In the genomic region with DNA sequence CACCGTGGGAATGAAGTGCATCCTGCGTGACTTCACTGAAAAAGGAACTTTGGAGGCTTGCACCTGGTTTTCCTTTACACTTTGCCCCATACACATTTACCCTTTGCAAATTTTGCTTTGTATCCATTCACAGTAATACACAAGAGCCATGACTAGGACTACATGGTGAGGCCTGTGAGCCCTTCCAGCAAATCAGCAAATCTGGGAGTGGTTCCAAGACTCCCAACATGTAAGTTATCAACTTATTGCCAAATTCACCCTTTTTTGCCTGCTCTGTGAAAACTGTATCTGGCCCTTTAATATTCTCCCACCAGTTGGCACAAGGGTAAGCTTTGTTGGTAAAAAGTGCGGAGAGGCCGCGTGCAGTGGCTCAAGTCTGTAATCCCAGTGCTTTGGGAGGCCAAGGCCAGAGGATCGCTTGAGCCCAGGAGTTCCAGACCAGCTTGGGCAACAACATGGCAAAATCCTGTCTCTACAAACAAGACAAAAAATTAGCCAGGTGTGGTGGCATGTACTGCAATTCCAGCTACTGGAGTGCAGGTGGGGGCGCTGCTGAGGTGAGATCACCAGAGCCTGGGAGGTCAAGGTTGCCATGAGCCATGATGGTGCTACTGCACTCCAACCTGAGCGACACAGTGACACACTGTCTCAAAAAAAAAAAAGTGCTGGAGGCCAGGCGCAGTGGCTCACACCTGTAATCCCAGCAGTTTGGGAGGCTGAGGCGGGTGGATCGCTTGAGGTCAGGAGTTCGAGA, we compare ENCODE assay signal across 14 cellular contexts. TPM values are rescaled to one million over a fixed set of nuclear protein-coding genes. Genes with fewer than 3 reads are reported as not detected.
DNase-seq lines count a peak whose midpoint lies in the region; ATAC-seq and TF ChIP-seq lines count a peak whose summit lies in the region.
"Had no signal": no experiment of that assay in that cellular context is flagged by ENCODE, and none has a peak within 500 bp of the region (broad histone marks: within the 10 kb centered on the region; RNA-seq: fewer than 3 reads in every experiment).

No MANE protein-coding gene starts in this region.

- WGBS in thyroid gland, 2 donors = 88 to 92% methylated on average over 11 to 12 of the region's 12 CpGs

- no peak for TF ChIP-seq POLR2A in thyroid gland (IDR thresholded peaks at IDR 0.05)

- no peaks in the 10 kb centered on the region for H3K36me3 ChIP-seq in Caco-2 (ENCODE audit: control insufficient read depth, insufficient read depth, low read length)
- peaks cover 6% of the 10 kb centered on the region for H3K36me3 ChIP-seq in effector memory CD4-positive, alpha-beta T cell (ENCODE audit: control insufficient read depth, insufficient read depth, low read length)
- no peaks in the 10 kb centered on the region for H3K36me3 ChIP-seq in thyroid gland

- CTCF ChIA-PET in Caco-2 (lab: Charles Lee) = interaction anchor here (1.2 to 1.4 kb wide), 2 partner anchors 52 to 188 kb away, joined by 3 to 11 read pairs; partner anchors contain the start of gene ARHGAP10

- no peak overlapping the region for H3K27ac ChIP-seq in effector memory CD4-positive, alpha-beta T cell (ENCODE audit: insufficient read depth, low read length, poor library complexity, severe bottlenecking)
- H3K27ac ChIP-seq in thyroid gland = no peak overlapping the region
- H3K27ac ChIP-seq: body of pancreas, left lung had no signal

- POLR2A ChIA-PET in Caco-2 (lab: Charles Lee) = no interaction called here

- H3K27me3 ChIP-seq in Caco-2 (replicated peaks; ENCODE audit: control insufficient read depth, insufficient read depth, low read length) (no peaks in the 10 kb centered on the region), thyroid gland (no peaks in the 10 kb centered on the region)
- no peaks in the 10 kb centered on the region for H3K27me3 ChIP-seq in effector memory CD4-positive, alpha-beta T cell (replicated peaks; ENCODE audit: control insufficient read depth, insufficient read depth, low read length, poor library complexity, severe bottlenecking)
- H3K27me3 ChIP-seq: body of pancreas, left lung had no signal

- in situ Hi-C loops in SK-MEL-5 (cut with HindIII; ENCODE audit: low pct_unique_long_range_greater_than_20kb, low sequenced_read_pairs) = no loop called here

- H3K4me1 ChIP-seq in Caco-2 (peaks cover 4% of the 10 kb centered on the region), thyroid gland (peaks cover 8 to 14% of the 10 kb centered on the region in 2 donors)
- peaks cover 4% of the 10 kb centered on the region for H3K4me1 ChIP-seq in effector memory CD4-positive, alpha-beta T cell (ENCODE audit: control insufficient read depth, insufficient read depth, low read length, poor library complexity, severe bottlenecking)

- ATAC-seq in natural killer cell = no peak
- ATAC-seq in GM18519 (IDR thresholded peaks at IDR 0.05; ENCODE audit: low FRiP score, unreplicated experiment) = no peak
- ATAC-seq: body of pancreas, left lung, T-helper 17 cell had no signal

- H3K4me1 Mint-ChIP-seq in Caco-2 (ENCODE audit: low read depth, unreplicated experiment) = no peaks in the 10 kb centered on the region
- H3K4me1 Mint-ChIP-seq in natural killer cell = peaks cover 30 to 33% of the 10 kb centered on the region in 2 donors

- H3K9me3 ChIP-seq in Caco-2 (no peaks in the 10 kb centered on the region), thyroid gland (no peaks in the 10 kb centered on the region)
- H3K9me3 ChIP-seq in effector memory CD4-positive, alpha-beta T cell (ENCODE audit: control insufficient read depth, low read length) = no peaks in the 10 kb centered on the region
- H3K9me3 ChIP-seq: body of pancreas, left lung had no signal

- BruUV-seq in Caco-2 (replicated peaks; lab: Mats Ljungman, UMichigan) = no TSS peak

- H3K27me3 Mint-ChIP-seq in Caco-2 (ENCODE audit: insufficient read depth, unreplicated experiment) (no peaks in the 10 kb centered on the region), natural killer cell (ENCODE audit: low read depth in 2 of 2) (no peaks in the 10 kb centered on the region)
- H3K27me3 Mint-ChIP-seq: T-helper 17 cell had no signal

- no peak overlapping the region for H3K4me3 ChIP-seq in Caco-2 (ENCODE audit: low read depth, low read length)
- H3K4me3 ChIP-seq in GM12864 (ENCODE audit: low read depth, low read length) = no peak overlapping the region
- no peak overlapping the region for H3K4me3 ChIP-seq in foreskin fibroblast (ENCODE audit: low read depth in 1 of 2, low read length in 2 of 2)
- H3K4me3 ChIP-seq in effector memory CD4-positive, alpha-beta T cell (ENCODE audit: insufficient read depth, low read depth, low read length, poor library complexity, severe bottlenecking) = no peak overlapping the region
- no peak overlapping the region for H3K4me3 ChIP-seq in thyroid gland (replicated peaks in 1 of 3)
- H3K4me3 ChIP-seq: body of pancreas, left lung had no signal

- H3K27ac Mint-ChIP-seq in Caco-2 (ENCODE audit: unreplicated experiment) (no peak overlapping the region), natural killer cell (no peak overlapping the region)
- H3K27ac Mint-ChIP-seq: T-helper 17 cell had no signal

- DNase-seq in Caco-2 (peak; percentile 33 to 52), GM12864 (ENCODE audit: low read depth) (peak; percentile 27), SK-MEL-5 (ENCODE audit: low read depth, low spot score) (peak; percentile 8), foreskin fibroblast (peak; percentile 16 to 52), natural killer cell (no peak), thyroid gland (no peak)
- no peak for DNase-seq in effector memory CD4-positive, alpha-beta T cell
- DNase-seq: activated CD8-positive, alpha-beta memory T cell treated with anti-CD3 and anti-CD28 coated beads, Interleukin-2, amount 50 U/mL, for 4 hours; body of pancreas; left lung; NCI-H1694 treated with DMSO at 0.1 percent for 48 hours; stimulated activated naive CD4-positive, alpha-beta T cell treated with Interleukin-2 at 50 U/mL for 16 hours; T-helper 17 cell had no signal

- H3K4me3 Mint-ChIP-seq in Caco-2 (ENCODE audit: unreplicated experiment) = no peak overlapping the region
- H3K4me3 Mint-ChIP-seq in natural killer cell = no peak overlapping the region
- H3K4me3 Mint-ChIP-seq: T-helper 17 cell had no signal

- peak in 1 of 2 experiments; percentile 13 for TF ChIP-seq CTCF in Caco-2 (IDR thresholded peaks at IDR 0.05; ENCODE audit: insufficient read depth in 1 of 2, low read depth in 1 of 2, low read length in 1 of 2, severe bottlenecking in 1 of 2, unreplicated experiment in 1 of 2)
- peak; percentile 51 for TF ChIP-seq CTCF in GM12864 (IDR thresholded peaks at IDR 0.05; ENCODE audit: low read depth, low read length, missing control alignments)
- TF ChIP-seq CTCF in foreskin fibroblast (IDR thresholded peaks at IDR 0.05; ENCODE audit: low read depth, low read length) = no peak
- TF ChIP-seq CTCF in natural killer cell (IDR thresholded peaks at IDR 0.05) = no peak
- TF ChIP-seq CTCF in thyroid gland (IDR thresholded peaks at IDR 0.05) = no peak

- H3K9me3 Mint-ChIP-seq in Caco-2 (ENCODE audit: unreplicated experiment) (no peaks in the 10 kb centered on the region), natural killer cell (no peaks in the 10 kb centered on the region)

- H3K36me3 Mint-ChIP-seq in Caco-2 (ENCODE audit: insufficient read depth, unreplicated experiment) (peaks cover 21% of the 10 kb centered on the region), natural killer cell (no peaks in the 10 kb centered on the region)

- intact Hi-C loops in Caco-2 (cut with micrococcal nuclease; ENCODE audit: unreplicated experiment) (no loop called here), natural killer cell (cut with micrococcal nuclease) (no loop called here), thyroid gland (cut with DNase I) (no loop called here)

RNA-seq across cellular contexts. Expression of gene PRMT9, which starts 5.0 kb away (rescaled TPM):
- total RNA-seq in Caco-2 (2022) (7.5 and 8.6 TPM in 2 replicates), natural killer cell (10 to 100 TPM; 13.4 to 16.6 (median 13.7) TPM), thyroid gland (10 to 100 TPM; 22.9 to 28.3 (median 26.2) TPM)
- 8.2 and 8.9 TPM in 2 replicates for total RNA-seq in SK-MEL-5 (2014; rRNA removed; shearing (Covaris generic))
- polyA plus RNA-seq in SK-MEL-5 (2015; cell fraction: cytosol; rRNA removed) = 3.6 and 6.4 TPM in 2 replicates
- polyA plus RNA-seq in SK-MEL-5 (2015; cell fraction: nucleus; rRNA removed) = 12.8 and 16.4 TPM in 2 replicates

RNA-seq across cellular contexts. Expression of gene ARHGAP10, which starts 52.9 kb away (rescaled TPM):
- total RNA-seq in Caco-2 (2022) = 33.2 and 36.6 TPM in 2 replicates
- total RNA-seq in SK-MEL-5 (2014; rRNA removed; shearing (Covaris generic)) = 3.2 and 5.0 TPM in 2 replicates
- polyA plus RNA-seq in SK-MEL-5 (2015; cell fraction: cytosol; rRNA removed) = 4.6 and 7.1 TPM in 2 replicates
- polyA plus RNA-seq in SK-MEL-5 (2015; cell fraction: nucleus; rRNA removed) = 1.4 and 3.4 TPM in 2 replicates
- 10 to 100 TPM; 13.9 to 28.7 (median 23.2) TPM for total RNA-seq in natural killer cell
- 10 to 100 TPM; 39.5 to 78.4 (median 42.0) TPM for total RNA-seq in thyroid gland

Comparison
In these comparisons a context has a peak if more than half of its experiments do, and no peak if none do; other contexts are left out.
1. DNase-seq: peak in Caco-2 (2 of 2), GM12864 (single experiment), SK-MEL-5 (single experiment) and foreskin fibroblast (2 of 2); none in effector memory CD4-positive, alpha-beta T cell (0 of 3), natural killer cell (single experiment) and thyroid gland (0 of 2).